In the genomic region with DNA sequence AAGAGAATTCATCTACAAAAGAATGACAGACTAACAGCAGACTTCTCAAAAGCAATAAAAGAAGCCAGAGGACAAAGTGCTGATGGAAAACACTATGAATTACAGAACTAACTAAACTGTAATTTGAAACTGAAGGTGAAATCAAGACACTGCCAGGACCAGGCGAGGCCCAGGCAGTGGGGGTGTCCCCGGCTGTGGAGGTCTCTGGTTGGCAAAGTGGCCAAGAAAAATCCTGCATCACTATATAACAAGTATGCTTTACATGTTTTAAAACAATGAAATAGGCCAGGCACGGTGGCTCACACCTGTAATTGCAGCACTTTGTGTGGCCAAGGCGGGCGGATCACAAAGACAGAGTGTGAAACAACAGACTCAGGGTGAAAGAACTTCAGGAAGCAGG, we compare ENCODE assay signal across 18 cellular contexts. TPM values are rescaled to one million over a fixed set of nuclear protein-coding genes. Genes with fewer than 3 reads are reported as not detected.
DNase-seq lines count a peak whose midpoint lies in the region; ATAC-seq, FAIRE-seq and TF ChIP-seq lines count a peak whose summit lies in the region.
"Had no signal": no experiment of that assay in that cellular context is flagged by ENCODE, and none has a peak within 500 bp of the region (broad histone marks: within the 10 kb centered on the region; RNA-seq: fewer than 3 reads in every experiment).

No MANE protein-coding gene starts in this region.

- DNase-seq in activated CD4-positive, alpha-beta T cell treated with anti-CD3 and anti-CD28 coated beads for 36 hours: peak; percentile 8
- no peak for DNase-seq in activated CD4-positive, alpha-beta T cell treated with anti-CD3 and anti-CD28 coated beads, Interleukin-2, amount 50 U/mL, for 4 hours
- DNase-seq in CD8-positive, alpha-beta memory T cell: no peak
- DNase-seq in astrocyte (ENCODE audit: low read depth): no peak
- no peak for DNase-seq in naive thymus-derived CD8-positive, alpha-beta T cell
- DNase-seq in RWPE1 (ENCODE audit: low spot score): no peak
- no peak for DNase-seq in SK-N-SH
- DNase-seq in activated CD8-positive, alpha-beta memory T cell treated with anti-CD3 and anti-CD28 coated beads, Interleukin-2, amount 50 U/mL, for 4 hours: no peak
- DNase-seq: activated gamma-delta T cell, BE2C, heart right ventricle, NCI-H1105 treated with DMSO at 0.1 percent for 48 hours, NCI-H2081 treated with DMSO at 0.1 percent for 48 hours, NCI-H526, Right ventricle myocardium superior had no signal

- no peaks in the 10 kb centered on the region for H3K36me3 ChIP-seq in CD8-positive, alpha-beta memory T cell (ENCODE audit: insufficient read depth, low read length)
- H3K36me3 ChIP-seq in astrocyte (ENCODE audit: insufficient read depth, low read length): no peaks in the 10 kb centered on the region
- H3K36me3 ChIP-seq in SK-N-SH (replicated peaks in 1 of 2; ENCODE audit: control insufficient read depth in 1 of 2, insufficient read depth in 2 of 2, low read length in 1 of 2): peaks cover 3 to 8% of the 10 kb centered on the region in 2 experiments
- H3K36me3 ChIP-seq: BE2C, heart right ventricle, suprapubic skin had no signal

- H3K4me2 ChIP-seq in astrocyte (ENCODE audit: low read length): no peak overlapping the region
- no peak overlapping the region for H3K4me2 ChIP-seq in SK-N-SH
- H3K4me2 ChIP-seq: A549 had no signal

- H3K79me2 ChIP-seq in astrocyte (ENCODE audit: insufficient read depth, low read length): peaks cover 5% of the 10 kb centered on the region
- peaks cover 23% of the 10 kb centered on the region for H3K79me2 ChIP-seq in SK-N-SH (ENCODE audit: insufficient read depth)

- no peak overlapping the region for H3K4me3 Mint-ChIP-seq in activated CD4-positive, alpha-beta T cell treated with anti-CD3 and anti-CD28 coated beads for 36 hours
- H3K4me3 Mint-ChIP-seq in CD8-positive, alpha-beta memory T cell: peak overlapping the region in 2 of 7 donors; percentile 54 to 78
- no peak overlapping the region for H3K4me3 Mint-ChIP-seq in astrocyte (ENCODE audit: unreplicated experiment)
- H3K4me3 Mint-ChIP-seq in naive thymus-derived CD8-positive, alpha-beta T cell: peak overlapping the region in 2 of 10 donors; percentile 11 to 42

- H3K27ac Mint-ChIP-seq in activated CD4-positive, alpha-beta T cell treated with anti-CD3 and anti-CD28 coated beads for 36 hours: peak overlapping the region; percentile 47
- H3K27ac Mint-ChIP-seq in CD8-positive, alpha-beta memory T cell: peak overlapping the region in 7 of 8 donors; percentile 0 to 81 (median 52)
- H3K27ac Mint-ChIP-seq in astrocyte (ENCODE audit: unreplicated experiment): peak overlapping the region; percentile 41
- peak overlapping the region in 8 of 10 donors; percentile 1 to 75 (median 60) for H3K27ac Mint-ChIP-seq in naive thymus-derived CD8-positive, alpha-beta T cell

- TF ChIP-seq RAD21 in SK-N-SH (IDR thresholded peaks at IDR 0.05; ENCODE audit: low read length): no peak

- H3K36me3 Mint-ChIP-seq in activated CD4-positive, alpha-beta T cell treated with anti-CD3 and anti-CD28 coated beads for 36 hours (ENCODE audit: low read depth): peaks cover 27% of the 10 kb centered on the region
- H3K36me3 Mint-ChIP-seq in CD8-positive, alpha-beta memory T cell: peaks cover 10 to 23% (median 14%) of the 10 kb centered on the region in 3 donors
- peaks cover 3% of the 10 kb centered on the region for H3K36me3 Mint-ChIP-seq in astrocyte (ENCODE audit: low read depth, unreplicated experiment)
- H3K36me3 Mint-ChIP-seq in naive thymus-derived CD8-positive, alpha-beta T cell: peaks cover 12 to 31% (median 24%) of the 10 kb centered on the region in 3 donors

- H3K27ac ChIP-seq in CD8-positive, alpha-beta memory T cell (ENCODE audit: low read depth, low read length): no peak overlapping the region
- H3K27ac ChIP-seq in astrocyte (ENCODE audit: low read depth, low read length) (no peak overlapping the region), RWPE1 (no peak overlapping the region), SK-N-SH (ENCODE audit: low read depth in 2 of 2, low read length in 1 of 2) (no peak overlapping the region)
- H3K27ac ChIP-seq: A549, heart right ventricle, suprapubic skin had no signal

- CTCF ChIA-PET in activated CD4-positive, alpha-beta T cell treated with anti-CD3 and anti-CD28 coated beads for 36 hours (lab: Charles Lee): no interaction called here
- CTCF ChIA-PET in CD8-positive, alpha-beta memory T cell (lab: Charles Lee): no interaction called here
- CTCF ChIA-PET in RWPE1 (lab: Yijun Ruan, JAX) (no interaction called here), SK-N-SH (lab: Yijun Ruan, JAX) (no interaction called here)

- intact Hi-C loops in activated CD4-positive, alpha-beta T cell treated with anti-CD3 and anti-CD28 coated beads for 36 hours (cut with DNase I, micrococcal nuclease): no loop called here

- peak; percentile 19 for ATAC-seq in activated CD4-positive, alpha-beta T cell treated with anti-CD3 and anti-CD28 coated beads for 36 hours
- no peak for ATAC-seq in naive thymus-derived CD8-positive, alpha-beta T cell
- ATAC-seq: A549, HCT116, heart right ventricle had no signal

- H3K4me1 Mint-ChIP-seq in activated CD4-positive, alpha-beta T cell treated with anti-CD3 and anti-CD28 coated beads for 36 hours: peaks cover 26% of the 10 kb centered on the region
- peaks cover 27 to 52% (median 29%) of the 10 kb centered on the region in 3 donors for H3K4me1 Mint-ChIP-seq in CD8-positive, alpha-beta memory T cell
- no peaks in the 10 kb centered on the region for H3K4me1 Mint-ChIP-seq in astrocyte (ENCODE audit: low read depth, unreplicated experiment)
- H3K4me1 Mint-ChIP-seq in naive thymus-derived CD8-positive, alpha-beta T cell: peaks cover 4 to 29% (median 28%) of the 10 kb centered on the region in 4 donors

- H3K9me2 ChIP-seq in SK-N-SH: no peaks in the 10 kb centered on the region

- H3K9ac ChIP-seq in astrocyte (ENCODE audit: low read length) (no peak overlapping the region), SK-N-SH (no peak overlapping the region)

- peaks cover 6% of the 10 kb centered on the region for H4K20me1 ChIP-seq in astrocyte (ENCODE audit: insufficient read depth, low read length)
- 0 out of 2 replicates have a peak, but pooled peaks cover 5% of the 10 kb centered on the region for H4K20me1 ChIP-seq in SK-N-SH (ENCODE audit: insufficient read depth)

- H2AFZ ChIP-seq in astrocyte (ENCODE audit: low read depth, low read length) (no peak overlapping the region), SK-N-SH (ENCODE audit: low read depth) (no peak overlapping the region)

- H3K27me3 ChIP-seq in CD8-positive, alpha-beta memory T cell (ENCODE audit: insufficient read depth, low read length, poor library complexity, severe bottlenecking): no peaks in the 10 kb centered on the region
- H3K27me3 ChIP-seq in astrocyte (ENCODE audit: insufficient read depth, low read length) (no peaks in the 10 kb centered on the region), SK-N-SH (ENCODE audit: insufficient read depth) (no peaks in the 10 kb centered on the region)
- H3K27me3 ChIP-seq: BE2C, heart right ventricle, suprapubic skin had no signal

- no peaks in the 10 kb centered on the region for H3K9me3 ChIP-seq in CD8-positive, alpha-beta memory T cell (ENCODE audit: low read length)
- no peaks in the 10 kb centered on the region for H3K9me3 ChIP-seq in astrocyte (ENCODE audit: insufficient read depth, low read depth, low read length)
- H3K9me3 ChIP-seq in SK-N-SH: no peaks in the 10 kb centered on the region
- H3K9me3 ChIP-seq: A549, BE2C, suprapubic skin had no signal

- WGBS in SK-N-SH (ENCODE audit: low lambda C conversion rate): 91% methylated on average over 5 of the region's 5 CpGs

- no peaks in the 10 kb centered on the region for H3F3A ChIP-seq in SK-N-SH (replicated peaks; ENCODE audit: insufficient read depth)

- no peak for TF ChIP-seq EP300 in SK-N-SH (IDR thresholded peaks at IDR 0.05; ENCODE audit: borderline replicate concordance in 1 of 2, low read depth in 1 of 2, low read length in 1 of 2)

- TF ChIP-seq CTCF in astrocyte (IDR thresholded peaks at IDR 0.05; ENCODE audit: insufficient read depth, low read depth, low read length): no peak
- no peak for TF ChIP-seq CTCF in RWPE1 (conservative IDR thresholded peaks at IDR 0.05; ENCODE audit: low read depth)
- no peak for TF ChIP-seq CTCF in SK-N-SH (IDR thresholded peaks at IDR 0.05)

- FAIRE-seq in astrocyte (lab: Jason Lieb, UNC): no peak
- FAIRE-seq: A549 had no signal

- no peak overlapping the region for H3K4me3 ChIP-seq in CD8-positive, alpha-beta memory T cell (ENCODE audit: low read length)
- H3K4me3 ChIP-seq in astrocyte (ENCODE audit: insufficient read depth, low read depth, low read length) (no peak overlapping the region), SK-N-SH (ENCODE audit: low read depth in 2 of 2, low read length in 1 of 2) (no peak overlapping the region)
- H3K4me3 ChIP-seq: A549, heart right ventricle, suprapubic skin had no signal

- peaks cover 8% of the 10 kb centered on the region for H3K9me3 Mint-ChIP-seq in activated CD4-positive, alpha-beta T cell treated with anti-CD3 and anti-CD28 coated beads for 36 hours (ENCODE audit: low read depth)
- H3K9me3 Mint-ChIP-seq in CD8-positive, alpha-beta memory T cell: peaks cover 0 to 3% (median 0%) of the 10 kb centered on the region in 5 donors
- no peaks in the 10 kb centered on the region for H3K9me3 Mint-ChIP-seq in astrocyte (ENCODE audit: unreplicated experiment)
- peaks cover 0 to 13% (median 4%) of the 10 kb centered on the region in 9 donors for H3K9me3 Mint-ChIP-seq in naive thymus-derived CD8-positive, alpha-beta T cell

- H3K4me1 ChIP-seq in CD8-positive, alpha-beta memory T cell (ENCODE audit: insufficient read depth, low read length): no peaks in the 10 kb centered on the region
- H3K4me1 ChIP-seq in astrocyte (ENCODE audit: insufficient read depth, low read length) (no peaks in the 10 kb centered on the region), SK-N-SH (ENCODE audit: control insufficient read depth in 1 of 2, insufficient read depth in 2 of 2, low read depth in 1 of 2, low read length in 1 of 2) (no peaks in the 10 kb centered on the region; a peak in 1 of 4 replicates)
- H3K4me1 ChIP-seq: A549, BE2C, heart right ventricle, suprapubic skin had no signal

- no peaks in the 10 kb centered on the region for H3K27me3 Mint-ChIP-seq in activated CD4-positive, alpha-beta T cell treated with anti-CD3 and anti-CD28 coated beads for 36 hours
- peaks cover 0 to 6% of the 10 kb centered on the region in 2 donors for H3K27me3 Mint-ChIP-seq in CD8-positive, alpha-beta memory T cell
- no peaks in the 10 kb centered on the region for H3K27me3 Mint-ChIP-seq in astrocyte (ENCODE audit: low read depth, unreplicated experiment)
- no peaks in the 10 kb centered on the region for H3K27me3 Mint-ChIP-seq in naive thymus-derived CD8-positive, alpha-beta T cell

- POLR2A ChIA-PET in activated CD4-positive, alpha-beta T cell treated with anti-CD3 and anti-CD28 coated beads for 36 hours (lab: Charles Lee): no interaction called here
- POLR2A ChIA-PET in CD8-positive, alpha-beta memory T cell (lab: Charles Lee): no interaction called here
- POLR2A ChIA-PET in naive thymus-derived CD8-positive, alpha-beta T cell (lab: Charles Lee): no interaction called here
- POLR2A ChIA-PET in RWPE1 (lab: Yijun Ruan, JAX; ENCODE audit: low non-redundant PET): no interaction called here
- POLR2A ChIA-PET in SK-N-SH (lab: Yijun Ruan, JAX): no interaction called here

RNA-seq across cellular contexts. Expression of gene CHM, which starts 32.9 kb away (rescaled TPM):
- 10 to 100 TPM; 10.9 to 14.7 TPM for total RNA-seq in activated CD4-positive, alpha-beta T cell treated with anti-CD3 and anti-CD28 coated beads for 36 hours
- 10 to 100 TPM; 13.2 to 16.7 TPM for total RNA-seq in CD8-positive, alpha-beta memory T cell
- 8.2 TPM for polyA plus RNA-seq in CD8-positive, alpha-beta memory T cell
- total RNA-seq in astrocyte: 28.6 and 33.3 TPM in 2 replicates
- 10 to 100 TPM; 20.4 to 21.8 TPM for total RNA-seq in naive thymus-derived CD8-positive, alpha-beta T cell
- polyA plus RNA-seq in naive thymus-derived CD8-positive, alpha-beta T cell: 1 to 10 TPM; 5.3 to 6.7 (median 6.0) TPM
- 12.8 and 19.9 TPM in 2 replicates for polyA plus RNA-seq in SK-N-SH (2012; rRNA removed)
- polyA plus RNA-seq in SK-N-SH (2012; cell fraction: cytosol; rRNA removed): 20.7 and 21.6 TPM in 2 replicates
- polyA plus RNA-seq in SK-N-SH (2012; cell fraction: nucleus; rRNA removed): 10.9 and 21.7 TPM in 2 replicates
